8 cellular contexts compared by ENCODE assay signal in genomic region chr2:20595439-20596192, GRCh38.
DNase-seq lines count a peak whose midpoint lies in the region; ATAC-seq and TF ChIP-seq lines count a peak whose summit lies in the region.

No MANE protein-coding gene starts in this region.

- peak overlapping the region; percentile 20 to 82 (median 31) for H3K27ac Mint-ChIP-seq in nephron

- no peak for TF ChIP-seq POLR2A in NB4 (IDR thresholded peaks at IDR 0.05; ENCODE audit: extremely low read depth, insufficient read length)

- no peaks in the 10 kb centered on the region for H3K9me3 Mint-ChIP-seq in nephron

- DNase-seq in NB4 (ENCODE audit: low read depth) = peak; percentile 83
- peak; percentile 74 to 88 for DNase-seq in cardiac fibroblast (ENCODE audit: low read depth in 2 of 2)
- DNase-seq in anterior cingulate cortex (lab: John Stamatoyannopoulos, UW) = no peak
- DNase-seq in NCI-H187 (lab: John Stamatoyannopoulos, UW) = no peak
- DNase-seq in activated CD4-positive, alpha-beta T cell treated with anti-CD3 and anti-CD28 coated beads, Interleukin-2, amount 50 U/mL, for 4 hours = no peak

- H3K4me3 ChIP-seq in NB4 (ENCODE audit: low read depth, low read length) = no peak overlapping the region
- H3K4me3 ChIP-seq in cardiac fibroblast (replicated peaks in 1 of 2; ENCODE audit: low read depth in 2 of 2, low read length in 2 of 2) = no peak overlapping the region

- H3K27me3 Mint-ChIP-seq in nephron (ENCODE audit: low read depth) = peaks cover 10% of the 10 kb centered on the region

- ATAC-seq in GM18858 (IDR thresholded peaks at IDR 0.05; ENCODE audit: unreplicated experiment) (peak; percentile 82), HG02571 (IDR thresholded peaks at IDR 0.05; ENCODE audit: unreplicated experiment) (peak; percentile 85)

- TF ChIP-seq CTCF in NB4 (IDR thresholded peaks at IDR 0.05; ENCODE audit: low read depth, low read length) (no peak), cardiac fibroblast (IDR thresholded peaks at IDR 0.05; ENCODE audit: low read depth, low read length) (no peak), nephron (IDR thresholded peaks at IDR 0.05; ENCODE audit: unreplicated experiment in 3 of 3) (no peak)

- no peak overlapping the region for H3K4me3 Mint-ChIP-seq in nephron

- H3K36me3 Mint-ChIP-seq in nephron (ENCODE audit: low read depth) = no peaks in the 10 kb centered on the region

- H3K4me1 Mint-ChIP-seq in nephron = peaks cover 49% of the 10 kb centered on the region

Comparison
In these comparisons a context has a peak if more than half of its experiments do, and no peak if none do; other contexts are left out.
1. DNase-seq: peak in NB4 (single experiment) and cardiac fibroblast (2 of 2); none in anterior cingulate cortex (0 of 58), NCI-H187 (0 of 2) and activated CD4-positive, alpha-beta T cell treated with anti-CD3 and anti-CD28 coated beads, Interleukin-2, amount 50 U/mL, for 4 hours (0 of 2).